ENCODE assay signal across 9 cellular contexts in the genomic region with DNA sequence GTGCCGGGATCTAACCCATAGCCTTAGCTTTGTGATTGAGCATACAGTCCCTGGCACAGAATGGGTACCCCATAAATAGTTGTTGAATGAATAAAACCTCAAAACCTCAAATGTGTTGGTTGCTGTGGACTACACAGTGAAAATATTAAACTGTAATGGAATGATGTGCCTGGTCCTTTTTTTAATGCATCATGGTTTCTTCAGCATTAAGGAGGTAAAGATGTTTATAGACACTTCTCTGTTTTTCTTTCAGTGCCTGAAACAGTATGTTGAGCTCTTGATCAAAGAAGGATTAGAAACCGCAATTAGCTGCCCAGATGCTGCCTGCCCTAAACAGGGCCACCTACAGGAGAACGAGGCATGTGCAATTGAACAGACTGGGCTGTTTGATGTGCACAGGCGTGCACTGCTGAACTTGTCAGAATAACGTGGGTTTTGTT.
DNase-seq lines count a peak whose midpoint lies in the region; ATAC-seq, FAIRE-seq and TF ChIP-seq lines count a peak whose summit lies in the region.
"Had no signal": no experiment of that assay in that cellular context is flagged by ENCODE, and none has a peak within 500 bp of the region (broad histone marks: within the 10 kb centered on the region; RNA-seq: fewer than 3 reads in every experiment).

No MANE protein-coding gene starts in this region.

- peak; percentile 42 for TF ChIP-seq CTCF in AG09319 (IDR thresholded peaks at IDR 0.05; ENCODE audit: low read depth, low read length)
- TF ChIP-seq CTCF in glutamatergic neuron (IDR thresholded peaks at IDR 0.05; ENCODE audit: partially characterized antibody, unreplicated experiment) = peak; percentile 64
- TF ChIP-seq CTCF in HFFc6 (IDR thresholded peaks at IDR 0.05) = no peak; the same call in 1 of the 2 replicates

- intact Hi-C loops in activated CD4-positive, alpha-beta T cell treated with anti-CD3 and anti-CD28 coated beads, Interleukin-2, amount 10 ng/mL, durations not matched to agents 24 days and 14 days (cut with micrococcal nuclease) = loop anchor here (5.0 to 10.0 kb wide), 2 partner anchors 97 to 189 kb away; a partner anchor contains a TSS

- FAIRE-seq in GM18507 (lab: Jason Lieb, UNC) = peak; percentile 67
- FAIRE-seq: colon had no signal

- DNase-seq in AG09319 (ENCODE audit: extremely low read depth, low read depth) (no peak), GM18507 (ENCODE audit: extremely low spot score, insufficient read length, low read depth) (no peak), Kasumi-1 (lab: John Stamatoyannopoulos, UW) (peak; percentile 43 to 67), glutamatergic neuron (peak; percentile 54), HFFc6 (no peak)
- peak; percentile 71 for DNase-seq in activated CD4-positive, alpha-beta T cell treated with anti-CD3 and anti-CD28 coated beads, Interleukin-2, amount 10 ng/mL, durations not matched to agents 24 days and 14 days

- H3K27ac ChIP-seq in temporal lobe (ENCODE audit: low read depth, low read length) = peak overlapping the region; percentile 47

- no peak for ATAC-seq in GM21737 (IDR thresholded peaks at IDR 0.05; ENCODE audit: unreplicated experiment)

- peaks cover 24% of the 10 kb centered on the region for H3K4me1 Mint-ChIP-seq in activated CD4-positive, alpha-beta T cell treated with anti-CD3 and anti-CD28 coated beads, Interleukin-2, amount 10 ng/mL, durations not matched to agents 24 days and 14 days
- H3K4me1 Mint-ChIP-seq in glutamatergic neuron (ENCODE audit: low read depth, unreplicated experiment) (peaks cover 76% of the 10 kb centered on the region), HFFc6 (ENCODE audit: low read depth) (no peaks in the 10 kb centered on the region)

- peak overlapping the region; percentile 2 for H3K27ac Mint-ChIP-seq in activated CD4-positive, alpha-beta T cell treated with anti-CD3 and anti-CD28 coated beads, Interleukin-2, amount 10 ng/mL, durations not matched to agents 24 days and 14 days
- H3K27ac Mint-ChIP-seq in glutamatergic neuron (ENCODE audit: unreplicated experiment) (peak overlapping the region; percentile 95), HFFc6 (no peak overlapping the region)

- no peak overlapping the region for H3K4me3 Mint-ChIP-seq in activated CD4-positive, alpha-beta T cell treated with anti-CD3 and anti-CD28 coated beads, Interleukin-2, amount 10 ng/mL, durations not matched to agents 24 days and 14 days
- peak overlapping the region; percentile 64 for H3K4me3 Mint-ChIP-seq in glutamatergic neuron (ENCODE audit: unreplicated experiment)
- H3K4me3 Mint-ChIP-seq in HFFc6 = no peak overlapping the region

- no peaks in the 10 kb centered on the region for H3K27me3 Mint-ChIP-seq in activated CD4-positive, alpha-beta T cell treated with anti-CD3 and anti-CD28 coated beads, Interleukin-2, amount 10 ng/mL, durations not matched to agents 24 days and 14 days
- H3K27me3 Mint-ChIP-seq in glutamatergic neuron (ENCODE audit: unreplicated experiment) (peaks cover 10% of the 10 kb centered on the region), HFFc6 (ENCODE audit: insufficient read depth) (no peaks in the 10 kb centered on the region)

- no peaks in the 10 kb centered on the region for H3K9me3 Mint-ChIP-seq in activated CD4-positive, alpha-beta T cell treated with anti-CD3 and anti-CD28 coated beads, Interleukin-2, amount 10 ng/mL, durations not matched to agents 24 days and 14 days
- H3K9me3 Mint-ChIP-seq in glutamatergic neuron (ENCODE audit: unreplicated experiment) (peaks cover 17% of the 10 kb centered on the region), HFFc6 (peaks cover 55% of the 10 kb centered on the region)

- H3K36me3 Mint-ChIP-seq in activated CD4-positive, alpha-beta T cell treated with anti-CD3 and anti-CD28 coated beads, Interleukin-2, amount 10 ng/mL, durations not matched to agents 24 days and 14 days (ENCODE audit: low read depth) = peaks cover 13% of the 10 kb centered on the region
- peaks cover 3% of the 10 kb centered on the region for H3K36me3 Mint-ChIP-seq in glutamatergic neuron (ENCODE audit: unreplicated experiment)
- no peaks in the 10 kb centered on the region for H3K36me3 Mint-ChIP-seq in HFFc6 (ENCODE audit: low read depth)

Comparison
In these comparisons a context has a peak if more than half of its experiments do, and no peak if none do; other contexts are left out.
1. DNase-seq: peak in Kasumi-1 (2 of 2), activated CD4-positive, alpha-beta T cell treated with anti-CD3 and anti-CD28 coated beads, Interleukin-2, amount 10 ng/mL, durations not matched to agents 24 days and 14 days (single experiment) and glutamatergic neuron (single experiment); none in AG09319 (single experiment), GM18507 (single experiment) and HFFc6 (single experiment).